Comparison of ENCODE assay signal across 1 cellular context in genomic region chr22:45640291-45640940, GRCh38.
TF ChIP-seq lines count a peak whose summit lies in the region.

No MANE protein-coding gene starts in this region.

TF ChIP-seq in H1, 55 proteins besides CTCF, POLR2A, EP300 and RAD21 (continued from another document):
- TF ChIP-seq ZNF274 (IDR thresholded peaks at IDR 0.05; ENCODE audit: borderline replicate concordance, extremely low read depth, low read length): no peak
- no peak for TF ChIP-seq SRF (IDR thresholded peaks at IDR 0.05; ENCODE audit: low read depth, low read length)
- no peak for TF ChIP-seq SIRT6 (IDR thresholded peaks at IDR 0.05; ENCODE audit: low read length)
- no peak for TF ChIP-seq SUZ12 (IDR thresholded peaks at IDR 0.05; ENCODE audit: low read length)
- TF ChIP-seq, protein P1, sequence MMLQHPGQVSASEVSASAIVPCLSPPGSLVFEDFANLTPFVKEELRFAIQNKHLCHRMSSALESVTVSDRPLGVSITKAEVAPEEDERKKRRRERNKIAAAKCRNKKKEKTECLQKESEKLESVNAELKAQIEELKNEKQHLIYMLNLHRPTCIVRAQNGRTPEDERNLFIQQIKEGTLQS (IDR thresholded peaks at IDR 0.05; ENCODE audit: insufficient read depth, low read depth, low read length): no peak
- TF ChIP-seq YY1 (IDR thresholded peaks at IDR 0.05; ENCODE audit: low read depth, low read length): no peak
- TF ChIP-seq CHD7 (IDR thresholded peaks at IDR 0.05; ENCODE audit: insufficient replicate concordance, low read length): no peak
- no peak for TF ChIP-seq KDM4A (IDR thresholded peaks at IDR 0.05; ENCODE audit: low read depth, low read length, severe bottlenecking)
- no peak for TF ChIP-seq NRF1 (IDR thresholded peaks at IDR 0.05; ENCODE audit: low read depth, low read length)
- no peak for TF ChIP-seq JUN (IDR thresholded peaks at IDR 0.05; ENCODE audit: low read depth, low read length)
